ENCODE assay signal across 1 cellular context in genomic region chr6:158672119-158672518, GRCh38.
TF ChIP-seq lines count a peak whose summit lies in the region.

No MANE protein-coding gene starts in this region.

TF ChIP-seq in K562, 482 proteins besides CTCF, POLR2A, EP300 and RAD21 (continued from another document):
- peak; percentile 66 for TF ChIP-seq CBX2 (IDR thresholded peaks at IDR 0.05; ENCODE audit: insufficient read depth, low read length, poor library complexity, severe bottlenecking)
